ENCODE assay signal across 9 cellular contexts in the genomic region with DNA sequence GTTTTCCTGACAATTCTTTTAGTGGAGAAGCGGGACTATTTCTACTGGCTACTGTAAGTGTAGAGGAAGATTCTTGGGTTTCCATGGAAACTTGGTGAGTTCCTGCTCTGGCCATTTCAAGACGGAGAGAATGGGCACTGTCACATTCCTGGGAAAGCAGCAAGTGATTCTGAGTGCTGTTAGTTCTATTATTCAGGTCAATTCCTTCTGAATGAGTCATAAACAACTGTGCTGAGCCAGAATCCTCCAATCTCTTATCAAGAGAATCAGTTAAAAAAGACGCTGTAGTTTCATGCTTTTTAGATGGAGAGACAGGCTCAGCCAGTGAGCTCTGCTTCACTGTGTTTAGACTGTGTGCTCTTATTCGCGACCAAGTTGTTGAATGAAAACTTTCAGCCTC. TPM values are rescaled to one million over a fixed set of nuclear protein-coding genes. Genes with fewer than 3 reads are reported as not detected.
A peak's percentile ranks its signal among the peaks of the same experiment; 100 is the strongest.
DNase-seq lines count a peak whose midpoint lies in the region; ATAC-seq and TF ChIP-seq lines count a peak whose summit lies in the region.
"Had no signal": no experiment of that assay in that cellular context is flagged by ENCODE, and none has a peak within 500 bp of the region (broad histone marks: within the 10 kb centered on the region; RNA-seq: fewer than 3 reads in every experiment).

No MANE protein-coding gene starts in this region.

- peaks cover 3% of the 10 kb centered on the region for H4K20me1 ChIP-seq in mammary epithelial cell (ENCODE audit: insufficient read depth, low read length)

- intact Hi-C loops in mammary epithelial cell (cut with micrococcal nuclease), result no loop called here

- H3K4me3 ChIP-seq in AG09309 (ENCODE audit: control insufficient read depth, low read depth, low read length) (no peak overlapping the region), mammary epithelial cell (replicated peaks in 1 of 3; ENCODE audit: insufficient read depth in 1 of 3, low read depth in 2 of 3, low read length in 3 of 3) (no peak overlapping the region), lung (no peak overlapping the region)

- H3K36me3 ChIP-seq in mammary epithelial cell (ENCODE audit: insufficient read depth, low read length) (peaks cover 30% of the 10 kb centered on the region), lung (ENCODE audit: control insufficient read depth in 2 of 2, insufficient read depth in 2 of 2, low read length in 2 of 2) (peaks cover 9 to 17% of the 10 kb centered on the region in 2 donors)

- dilution Hi-C loops in mammary epithelial cell (cut with HindIII; ENCODE audit: low sequenced_read_pairs), result no loop called here

- DNase-seq in AG09309 (ENCODE audit: low read depth) (peak; percentile 82), HT1080 (ENCODE audit: low read depth) (peak; percentile 96), mammary epithelial cell (peak; percentile 61), lung (ENCODE audit: low spot score) (no peak), activated gamma-delta T cell (lab: John Stamatoyannopoulos, UW) (no peak), SKM-1 (lab: John Stamatoyannopoulos, UW; ENCODE audit: unreplicated experiment) (no peak), Kasumi-1 (lab: John Stamatoyannopoulos, UW) (no peak), SHP77 treated with DMSO at 0.1 percent for 48 hours (lab: John Stamatoyannopoulos, UW) (no peak)
- DNase-seq: NCI-H510A treated with DMSO at 0.1 percent for 48 hours had no signal

- CTCF ChIA-PET in mammary epithelial cell (lab: Charles Lee; ENCODE audit: low non-redundant PET), result no interaction called here

- H2AFZ ChIP-seq in mammary epithelial cell (ENCODE audit: low read depth, low read length), result no peak overlapping the region

- no peak overlapping the region for H3K9ac ChIP-seq in mammary epithelial cell (ENCODE audit: insufficient read depth, low read length)

- H3K27ac ChIP-seq in mammary epithelial cell (ENCODE audit: insufficient read depth, low read depth, low read length), result peak overlapping the region; percentile 25
- peak overlapping the region in 1 of 2 donors; percentile 20 for H3K27ac ChIP-seq in lung (ENCODE audit: low read depth in 1 of 2, low read length in 1 of 2)

- TF ChIP-seq CTCF in AG09309 (IDR thresholded peaks at IDR 0.05; ENCODE audit: control insufficient read depth, insufficient read depth, low read depth, low read length, missing control alignments), result no peak
- no peak for TF ChIP-seq CTCF in mammary epithelial cell (conservative IDR thresholded peaks at IDR 0.05 in 1 of 2, IDR thresholded peaks at IDR 0.05 in 1 of 2; ENCODE audit: extremely low read depth in 1 of 2, insufficient read depth in 1 of 2, low read depth in 1 of 2, low read length in 2 of 2)
- TF ChIP-seq CTCF in lung (IDR thresholded peaks at IDR 0.05; ENCODE audit: control extremely low read depth, extremely low read depth), result no peak

- in situ Hi-C loops in mammary epithelial cell (cut with MboI; ENCODE audit: low sequenced_read_pairs in 2 of 2), result no loop called here

- H3K27me3 ChIP-seq in mammary epithelial cell (ENCODE audit: insufficient read depth, low read length) (no peaks in the 10 kb centered on the region), lung (ENCODE audit: control insufficient read depth, insufficient read depth) (no peaks in the 10 kb centered on the region)

- WGBS in mammary epithelial cell (ENCODE audit: low coverage, missing lambda C conversion rate), result 42% methylated on average over 5 of the region's 5 CpGs
- 57 to 84% methylated on average over 5 of the region's 5 CpGs for WGBS in lung, 2 donors

- H3K9me3 ChIP-seq in mammary epithelial cell (replicated peaks; ENCODE audit: insufficient read depth, low read length), result no peaks in the 10 kb centered on the region
- H3K9me3 ChIP-seq in lung (ENCODE audit: control insufficient read depth in 2 of 2, insufficient read depth in 1 of 2, low read length in 1 of 2), result no peaks in the 10 kb centered on the region

- no TSS peak for BruUV-seq in mammary epithelial cell (replicated peaks; lab: Mats Ljungman, UMichigan)

- H3K4me1 ChIP-seq in mammary epithelial cell (ENCODE audit: insufficient read depth, low read length) (peaks cover 17% of the 10 kb centered on the region), lung (ENCODE audit: control insufficient read depth in 2 of 2, insufficient read depth in 2 of 2, low read length in 2 of 2) (peaks cover 0 to 7% of the 10 kb centered on the region in 2 donors)

- ATAC-seq in lung (ENCODE audit: insufficient read depth, low FRiP score), result peak; percentile 53

- peak overlapping the region; percentile 29 for H3K4me2 ChIP-seq in mammary epithelial cell (ENCODE audit: insufficient read depth, low read depth, low read length)

- peaks cover 66% of the 10 kb centered on the region for H3K79me2 ChIP-seq in mammary epithelial cell (ENCODE audit: insufficient read depth, low read length)

RNA-seq across cellular contexts. Expression of gene AKAP10, which starts 19.6 kb away (rescaled TPM):
- total RNA-seq in HT1080 (2014; rRNA removed; shearing (Covaris generic)), result 15.4 and 15.9 TPM in 2 replicates
- polyA plus RNA-seq in HT1080 (2015; cell fraction: cytosol; rRNA removed), result 21.6 and 22.6 TPM in 2 replicates
- 28.7 and 29.5 TPM in 2 replicates for polyA plus RNA-seq in HT1080 (2015; cell fraction: nucleus; rRNA removed)
- total RNA-seq in mammary epithelial cell (10 to 100 TPM; 23.7 to 30.1 TPM), lung (10 to 100 TPM; 38.1 to 49.8 TPM)
- polyA plus RNA-seq in mammary epithelial cell (13.2 TPM), lung (10 to 100 TPM in 1 of 2 donors, 1 to 10 TPM in 1; 5.8 to 11.7 TPM)
- 26.2 TPM for polyA minus RNA-seq in mammary epithelial cell

RNA-seq across cellular contexts. Expression of gene SPECC1, which starts 51.1 kb away (rescaled TPM):
- 31.4 and 45.4 TPM in 2 replicates for total RNA-seq in HT1080 (2014; rRNA removed; shearing (Covaris generic))
- polyA plus RNA-seq in HT1080 (2015; cell fraction: cytosol; rRNA removed), result 14.6 and 20.4 TPM in 2 replicates
- 13.2 and 19.2 TPM in 2 replicates for polyA plus RNA-seq in HT1080 (2015; cell fraction: nucleus; rRNA removed)
- total RNA-seq in mammary epithelial cell, result 100 to 1,000 TPM in 1 of 2 donors, 10 to 100 TPM in 1; 67.1 to 122 TPM
- 27.4 TPM for polyA plus RNA-seq in mammary epithelial cell
- 52.7 TPM for polyA minus RNA-seq in mammary epithelial cell
- total RNA-seq in lung, result 10 to 100 TPM; 19.3 to 27.1 TPM
- polyA plus RNA-seq in lung, result 10 to 100 TPM in 1 of 2 donors, 1 to 10 TPM in 1; 8.8 to 10.2 TPM

Comparison
In these comparisons a context has a peak if more than half of its experiments do, and no peak if none do; other contexts are left out.
1. DNase-seq: peak in AG09309 (single experiment), HT1080 (single experiment) and mammary epithelial cell (single experiment); none in lung (single experiment), activated gamma-delta T cell (single experiment), SKM-1 (single experiment), Kasumi-1 (0 of 2) and SHP77 treated with DMSO at 0.1 percent for 48 hours (single experiment).